17 cellular contexts compared by ENCODE assay signal in genomic region chr3:139448104-139448503, GRCh38. TPM values are rescaled to one million over a fixed set of nuclear protein-coding genes. Genes with fewer than 3 reads are reported as not detected.
DNase-seq lines count a peak whose midpoint lies in the region; ATAC-seq and TF ChIP-seq lines count a peak whose summit lies in the region.
"Had no signal": no experiment of that assay in that cellular context is flagged by ENCODE, and none has a peak within 500 bp of the region (broad histone marks: within the 10 kb centered on the region; RNA-seq: fewer than 3 reads in every experiment).

No MANE protein-coding gene starts in this region.

- H3K27me3 ChIP-seq in brain microvascular endothelial cell (replicated peaks): no peaks in the 10 kb centered on the region
- H3K27me3 ChIP-seq: adrenal gland, testis had no signal

- H3K36me3 ChIP-seq in brain microvascular endothelial cell (replicated peaks): no peaks in the 10 kb centered on the region
- H3K36me3 ChIP-seq: adrenal gland, HAP-1 had no signal

- no peak for TF ChIP-seq CTCF in brain microvascular endothelial cell (IDR thresholded peaks at IDR 0.05; ENCODE audit: low read depth, low read length, missing control alignments)

- in situ Hi-C loops in brain microvascular endothelial cell (cut with HindIII; ENCODE audit: low pct_ligation_motif_present, low sequenced_read_pairs): no loop called here

- H3K27ac ChIP-seq in brain microvascular endothelial cell: no peak overlapping the region
- H3K27ac ChIP-seq: 22Rv1, adrenal gland, testis, VCaP had no signal

- no peak overlapping the region for H3K4me3 ChIP-seq in brain microvascular endothelial cell (ENCODE audit: low read depth, low read length)
- H3K4me3 ChIP-seq: adrenal gland, HAP-1, testis had no signal

- ATAC-seq in HG02970 (IDR thresholded peaks at IDR 0.05; ENCODE audit: low FRiP score, unreplicated experiment): no peak

- DNase-seq in DMS 273 (lab: John Stamatoyannopoulos, UW; ENCODE audit: unreplicated experiment): peak; percentile 64
- no peak for DNase-seq in DMS 273 treated with DMSO at 0.1 percent for 48 hours (lab: John Stamatoyannopoulos, UW)
- DNase-seq in NCI-H1092 (lab: John Stamatoyannopoulos, UW): peak; percentile 46
- DNase-seq in astrocyte of the hippocampus (ENCODE audit: low read depth, low spot score): peak; percentile 59
- peak; percentile 75 for DNase-seq in occipital lobe (lab: John Stamatoyannopoulos, UW)
- no peak for DNase-seq in brain microvascular endothelial cell
- DNase-seq in HUDEP-2 (lab: John Stamatoyannopoulos, UW; ENCODE audit: unreplicated experiment in 76 of 76): no peak
- DNase-seq: Calu3; effector CD4-positive, alpha-beta T cell; glutamatergic neuron; NCI-H187 treated with DMSO at 0.1 percent for 48 hours; testis had no signal

RNA-seq across cellular contexts. Expression of gene RBP2, which starts 28.2 kb away (rescaled TPM):
- not detected for total RNA-seq in occipital lobe
- total RNA-seq: Calu3, testis had no signal

RNA-seq across cellular contexts. Expression of gene COPB2, which starts 58.7 kb away (rescaled TPM):
- total RNA-seq in occipital lobe: 86.3 TPM

Comparison
In these comparisons a context has a peak if more than half of its experiments do, and no peak if none do; other contexts are left out.
1. DNase-seq: peak in DMS 273 (single experiment), NCI-H1092 (single experiment), astrocyte of the hippocampus (single experiment) and occipital lobe (single experiment); none in DMS 273 treated with DMSO at 0.1 percent for 48 hours (single experiment), brain microvascular endothelial cell (single experiment) and HUDEP-2 (0 of 76).